8 cellular contexts compared by ENCODE assay signal in the genomic region with DNA sequence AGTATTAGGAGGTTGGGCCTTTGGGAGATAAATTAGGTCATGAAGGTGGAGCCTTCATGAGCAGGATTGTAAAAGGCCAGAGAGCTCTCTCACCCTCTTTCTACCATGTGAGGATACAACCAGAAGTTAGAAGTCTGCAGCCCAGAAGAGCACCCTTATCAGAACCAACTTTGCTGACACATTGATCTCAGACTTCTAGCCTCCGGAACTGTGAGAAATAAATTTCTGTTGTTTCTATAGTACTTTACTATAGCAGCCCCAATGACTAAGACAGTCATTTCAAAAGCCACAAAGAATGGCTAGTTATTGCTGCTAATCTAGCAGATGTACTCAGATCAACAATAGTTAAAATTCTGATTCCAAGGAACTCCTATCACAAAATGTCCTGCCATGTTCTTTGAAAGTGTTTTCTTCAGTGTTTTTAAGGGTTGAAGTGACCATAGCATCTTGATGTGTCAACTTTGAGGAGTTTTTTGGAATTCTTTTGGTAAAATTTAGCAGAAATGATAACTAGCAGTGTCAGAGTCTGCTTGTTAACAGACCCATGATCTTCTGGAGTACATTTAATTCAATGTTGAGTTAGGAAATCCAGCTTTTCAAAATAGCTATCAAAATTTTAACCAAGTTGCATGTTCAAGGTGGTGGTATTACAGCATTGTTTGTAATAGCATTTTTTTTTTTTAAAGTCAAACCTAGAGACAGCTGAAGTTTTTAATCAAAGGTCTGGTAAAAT.
"Had no signal": no experiment of that assay in that cellular context is flagged by ENCODE, and none has a peak within 500 bp of the region (broad histone marks: within the 10 kb centered on the region; RNA-seq: fewer than 3 reads in every experiment).

No MANE protein-coding gene starts in this region.

- H3K36me3 Mint-ChIP-seq: naive B cell had no signal

- DNase-seq: colonic mucosa; foreskin melanocyte; head of caudate nucleus; left colon; naive B cell; stimulated activated CD4-positive, alpha-beta T cell treated with anti-CD3 and anti-CD28 coated beads, Interleukin-4, amount 100 ng/mL, for 1 hour had no signal

- H3K4me3 Mint-ChIP-seq: naive B cell; T-helper 1 cell treated with Interleukin-12 subunit alpha and Interleukin-12 subunit beta and Interleukin-4 antibody, amounts not matched to agents 30 μg/mL and 1 μg/mL, for 36 hours had no signal

- ATAC-seq: left colon had no signal

- H3K4me3 ChIP-seq: colonic mucosa had no signal

- H3K27me3 ChIP-seq: colonic mucosa had no signal

- H3K27ac Mint-ChIP-seq: naive B cell; T-helper 1 cell treated with Interleukin-12 subunit alpha and Interleukin-12 subunit beta and Interleukin-4 antibody, amounts not matched to agents 30 μg/mL and 1 μg/mL, for 36 hours had no signal

- H3K27me3 Mint-ChIP-seq: naive B cell had no signal

- H3K36me3 ChIP-seq: colonic mucosa had no signal

- H3K9me3 Mint-ChIP-seq: naive B cell had no signal

- H3K27ac ChIP-seq: colonic mucosa, parathyroid adenoma had no signal

- H3K9me3 ChIP-seq: colonic mucosa had no signal

- H3K4me1 ChIP-seq: colonic mucosa had no signal
